ENCODE assay signal across 21 cellular contexts in the genomic region with DNA sequence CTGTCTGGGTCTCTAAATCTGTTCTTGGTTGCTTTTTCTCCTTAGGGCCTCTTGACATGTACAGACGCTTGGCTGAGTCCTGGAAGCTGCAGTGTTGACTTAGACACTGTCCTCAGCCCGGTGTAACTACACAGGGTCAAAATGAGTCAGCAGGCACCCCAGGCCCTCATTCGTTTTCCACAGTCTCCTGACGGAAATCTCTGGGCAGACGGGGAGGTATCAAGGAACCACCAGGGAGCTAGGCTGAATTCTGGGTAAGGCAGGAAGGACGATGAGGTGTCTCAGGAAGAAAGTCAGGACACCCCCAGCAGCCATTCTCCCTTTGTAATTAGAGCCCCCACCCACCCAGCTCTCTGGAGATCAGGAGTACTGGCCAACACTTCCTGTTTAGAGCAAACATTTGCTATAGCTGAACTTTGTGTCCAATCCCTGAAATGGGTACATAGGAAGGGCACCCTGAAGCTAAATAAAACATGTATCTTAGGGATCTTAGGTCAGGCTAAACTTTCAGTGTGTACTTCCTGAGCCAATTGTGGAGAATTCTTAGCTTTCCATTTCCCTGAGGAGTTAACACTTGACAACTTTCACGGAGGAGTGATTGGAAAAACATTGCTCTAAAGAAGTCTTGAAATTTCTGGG. TPM values are rescaled to one million over a fixed set of nuclear protein-coding genes. Genes with fewer than 3 reads are reported as not detected.
DNase-seq lines count a peak whose midpoint lies in the region; ATAC-seq and TF ChIP-seq lines count a peak whose summit lies in the region.
"Had no signal": no experiment of that assay in that cellular context is flagged by ENCODE, and none has a peak within 500 bp of the region (broad histone marks: within the 10 kb centered on the region; RNA-seq: fewer than 3 reads in every experiment).

No MANE protein-coding gene starts in this region.

- H3K36me3 ChIP-seq in liver (ENCODE audit: control insufficient read depth in 4 of 4, insufficient read depth in 3 of 4, low read depth in 1 of 4, low read length in 3 of 4), result no peaks in the 10 kb centered on the region
- H3K36me3 ChIP-seq in smooth muscle cell (ENCODE audit: low read depth), result no peaks in the 10 kb centered on the region
- H3K36me3 ChIP-seq: MG63 had no signal

- no peak overlapping the region for H3K4me2 ChIP-seq in smooth muscle cell

- 54 to 86% (median 67%) methylated on average over 7 of the region's 7 CpGs for WGBS in adipose tissue, 3 donors
- 77% methylated on average over 7 of the region's 7 CpGs for WGBS in liver
- WGBS in smooth muscle cell (ENCODE audit: low lambda C conversion rate), result 31% methylated on average over 7 of the region's 7 CpGs

- no peaks in the 10 kb centered on the region for H4K20me1 ChIP-seq in smooth muscle cell (ENCODE audit: low read depth)

- H3K4me1 ChIP-seq in liver (ENCODE audit: control insufficient read depth in 4 of 4, insufficient read depth in 4 of 4, low read length in 3 of 4) (peaks cover 2 to 11% (median 5%) of the 10 kb centered on the region in 4 donors), smooth muscle cell (ENCODE audit: low read depth) (peaks cover 12% of the 10 kb centered on the region)

- H3K36me3 Mint-ChIP-seq in activated CD4-positive, alpha-beta memory T cell treated with anti-CD3 and anti-CD28 coated beads, Interleukin-2, amount 10 ng/mL, durations not matched to agents 7 days and 5 days (ENCODE audit: low read depth), result no peaks in the 10 kb centered on the region
- H3K36me3 Mint-ChIP-seq: CD8-positive, alpha-beta T cell; natural killer cell had no signal

- H2AFZ ChIP-seq in smooth muscle cell (ENCODE audit: low read depth), result peak overlapping the region; percentile 59
- H2AFZ ChIP-seq: GM23248 had no signal

- H3K4me1 Mint-ChIP-seq in activated CD4-positive, alpha-beta memory T cell treated with anti-CD3 and anti-CD28 coated beads, Interleukin-2, amount 10 ng/mL, durations not matched to agents 7 days and 5 days, result peaks cover 33% of the 10 kb centered on the region

- peaks cover 13% of the 10 kb centered on the region for H3K27me3 Mint-ChIP-seq in activated CD4-positive, alpha-beta memory T cell treated with anti-CD3 and anti-CD28 coated beads, Interleukin-2, amount 10 ng/mL, durations not matched to agents 7 days and 5 days

- H3K27me3 ChIP-seq in liver (ENCODE audit: control insufficient read depth in 4 of 4, insufficient read depth in 4 of 4, low read length in 3 of 4), result no peaks in the 10 kb centered on the region
- no peaks in the 10 kb centered on the region for H3K27me3 ChIP-seq in smooth muscle cell (ENCODE audit: low read depth)
- H3K27me3 ChIP-seq: MG63 had no signal

- CTCF ChIA-PET in activated CD4-positive, alpha-beta memory T cell treated with anti-CD3 and anti-CD28 coated beads, Interleukin-2, amount 10 ng/mL, durations not matched to agents 7 days and 5 days (lab: Charles Lee), result no interaction called here

- no peak for DNase-seq in smooth muscle cell (lab: John Stamatoyannopoulos, UW; ENCODE audit: unreplicated experiment)
- DNase-seq in stimulated activated CD4-positive, alpha-beta T cell treated with anti-CD3 and anti-CD28 coated beads, Interleukin-2, amount 100 ng/mL, for 48 hours, result no peak
- no peak for DNase-seq in activated CD4-positive, alpha-beta memory T cell treated with anti-CD3 and anti-CD28 coated beads, Interleukin-2, amount 10 ng/mL, durations not matched to agents 7 days and 5 days
- DNase-seq: activated CD4-positive, alpha-beta T cell treated with anti-CD3 and anti-CD28 coated beads, Interleukin-2, amount 10 ng/mL, durations not matched to agents 24 days and 14 days; activated naive CD4-positive, alpha-beta T cell treated with Interleukin-2 at 50 U/mL for 16 hours; CD8-positive, alpha-beta T cell; DND-41; glutamatergic neuron; GM23248; IMR-90; mesendoderm; MG63; natural killer cell; NCI-H1694; NCI-H345; stimulated activated naive CD8-positive, alpha-beta T cell treated with anti-CD3 and anti-CD28 coated beads, Interleukin-15, Interleukin-2, amounts not matched to agents 100 U/mL and 50 U/mL, for 24 hours had no signal

- no peaks in the 10 kb centered on the region for H3K79me2 ChIP-seq in smooth muscle cell (ENCODE audit: low read depth)

- no peak overlapping the region for H3K9ac ChIP-seq in liver (ENCODE audit: low read depth in 1 of 2, low read length in 2 of 2)
- no peak overlapping the region for H3K9ac ChIP-seq in smooth muscle cell (ENCODE audit: low read depth)
- H3K9ac ChIP-seq: GM23248 had no signal

- peak; percentile 45 for ATAC-seq in esophagus mucosa
- no peak for ATAC-seq in GM21381 (IDR thresholded peaks at IDR 0.05; ENCODE audit: unreplicated experiment)
- ATAC-seq in HG02884 (IDR thresholded peaks at IDR 0.05; ENCODE audit: unreplicated experiment), result no peak
- ATAC-seq: CD8-positive, alpha-beta T cell; natural killer cell; stimulated activated naive CD8-positive, alpha-beta T cell treated with anti-CD3 and anti-CD28 coated beads, Interleukin-15, Interleukin-2, amounts not matched to agents 100 U/mL and 50 U/mL, for 24 hours had no signal

- peak in 1 of 2 donors; percentile 5 for TF ChIP-seq RAD21 in liver (IDR thresholded peaks at IDR 0.05)

- H3K27ac ChIP-seq in adipose tissue (ENCODE audit: low read depth, low read length) (peak overlapping the region; percentile 21), liver (ENCODE audit: low read depth in 1 of 2, low read length in 2 of 2) (peak overlapping the region; percentile 25 to 43), smooth muscle cell (ENCODE audit: low read depth) (no peak overlapping the region)
- H3K27ac ChIP-seq: GM23248 had no signal

- no peak overlapping the region for H3K4me3 ChIP-seq in liver (ENCODE audit: low read depth in 1 of 3, low read length in 3 of 3)
- H3K4me3 ChIP-seq in smooth muscle cell, result no peak overlapping the region
- H3K4me3 ChIP-seq: GM23248, MG63 had no signal

- no peaks in the 10 kb centered on the region for H3K9me3 ChIP-seq in liver (ENCODE audit: control insufficient read depth in 4 of 4, low read length in 3 of 4)
- no peaks in the 10 kb centered on the region for H3K9me3 ChIP-seq in smooth muscle cell (replicated peaks; ENCODE audit: low read depth)
- H3K9me3 ChIP-seq: MG63 had no signal

- no peaks in the 10 kb centered on the region for H3K9me3 Mint-ChIP-seq in activated CD4-positive, alpha-beta memory T cell treated with anti-CD3 and anti-CD28 coated beads, Interleukin-2, amount 10 ng/mL, durations not matched to agents 7 days and 5 days
- H3K9me3 Mint-ChIP-seq: activated CD4-positive, alpha-beta T cell treated with anti-CD3 and anti-CD28 coated beads, Interleukin-2, amount 10 ng/mL, durations not matched to agents 24 days and 14 days; CD8-positive, alpha-beta T cell; natural killer cell had no signal

- peaks cover 9% of the 10 kb centered on the region for H3F3A ChIP-seq in smooth muscle cell (ENCODE audit: low read depth)

- H3K4me3 Mint-ChIP-seq in activated CD4-positive, alpha-beta memory T cell treated with anti-CD3 and anti-CD28 coated beads, Interleukin-2, amount 10 ng/mL, durations not matched to agents 7 days and 5 days, result no peak overlapping the region
- H3K4me3 Mint-ChIP-seq: activated CD4-positive, alpha-beta T cell treated with anti-CD3 and anti-CD28 coated beads, Interleukin-2, amount 10 ng/mL, durations not matched to agents 24 days and 14 days; CD8-positive, alpha-beta T cell; natural killer cell had no signal

- no peak overlapping the region for H3K27ac Mint-ChIP-seq in activated CD4-positive, alpha-beta memory T cell treated with anti-CD3 and anti-CD28 coated beads, Interleukin-2, amount 10 ng/mL, durations not matched to agents 7 days and 5 days
- H3K27ac Mint-ChIP-seq: activated CD4-positive, alpha-beta T cell treated with anti-CD3 and anti-CD28 coated beads, Interleukin-2, amount 10 ng/mL, durations not matched to agents 24 days and 14 days; CD8-positive, alpha-beta T cell; natural killer cell had no signal

- TF ChIP-seq CTCF in liver (IDR thresholded peaks at IDR 0.05; ENCODE audit: low read depth, low read length, missing input control) (no peak), smooth muscle cell (IDR thresholded peaks at IDR 0.05; ENCODE audit: borderline replicate concordance, insufficient read depth, poor library complexity, severe bottlenecking) (no peak)

- POLR2A ChIA-PET in activated CD4-positive, alpha-beta memory T cell treated with anti-CD3 and anti-CD28 coated beads, Interleukin-2, amount 10 ng/mL, durations not matched to agents 7 days and 5 days (lab: Charles Lee), result no interaction called here

TF ChIP-seq in liver, 16 proteins besides CTCF, POLR2A, EP300 and RAD21 (continues in another document):
- TF ChIP-seq YY1 (IDR thresholded peaks at IDR 0.05), result no peak
- no peak for TF ChIP-seq NR2F2 (IDR thresholded peaks at IDR 0.05)
- TF ChIP-seq, protein P1, sequence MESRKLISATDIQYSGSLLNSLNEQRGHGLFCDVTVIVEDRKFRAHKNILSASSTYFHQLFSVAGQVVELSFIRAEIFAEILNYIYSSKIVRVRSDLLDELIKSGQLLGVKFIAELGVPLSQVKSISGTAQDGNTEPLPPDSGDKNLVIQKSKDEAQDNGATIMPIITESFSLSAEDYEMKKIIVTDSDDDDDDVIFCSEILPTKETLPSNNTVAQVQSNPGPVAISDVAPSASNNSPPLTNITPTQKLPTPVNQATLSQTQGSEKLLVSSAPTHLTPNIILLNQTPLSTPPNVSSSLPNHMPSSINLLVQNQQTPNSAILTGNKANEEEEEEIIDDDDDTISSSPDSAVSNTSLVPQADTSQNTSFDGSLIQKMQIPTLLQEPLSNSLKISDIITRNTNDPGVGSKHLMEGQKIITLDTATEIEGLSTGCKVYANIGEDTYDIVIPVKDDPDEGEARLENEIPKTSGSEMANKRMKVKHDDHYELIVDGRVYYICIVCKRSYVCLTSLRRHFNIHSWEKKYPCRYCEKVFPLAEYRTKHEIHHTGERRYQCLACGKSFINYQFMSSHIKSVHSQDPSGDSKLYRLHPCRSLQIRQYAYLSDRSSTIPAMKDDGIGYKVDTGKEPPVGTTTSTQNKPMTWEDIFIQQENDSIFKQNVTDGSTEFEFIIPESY (IDR thresholded peaks at IDR 0.05), result no peak
- TF ChIP-seq HNF4G (IDR thresholded peaks at IDR 0.05), result no peak
- no peak for TF ChIP-seq SP1 (IDR thresholded peaks at IDR 0.05)
- no peak for TF ChIP-seq EGR1 (IDR thresholded peaks at IDR 0.05; ENCODE audit: low read depth in 2 of 2)
- no peak for TF ChIP-seq GABPA (IDR thresholded peaks at IDR 0.05 in 1 of 2, conservative IDR thresholded peaks at IDR 0.05 in 1 of 2)

RNA-seq across cellular contexts. Expression of a gene that starts 23.9 kb away (rescaled TPM):
- polyA plus RNA-seq in adipose tissue (100 to 1,000 TPM in 2 of 3 donors, 10 to 100 TPM in 1; 48.1 to 314 (median 202) TPM), liver (10 to 100 TPM; 26.2 to 70.7 TPM), smooth muscle cell (31.7 and 61.5 TPM in 2 replicates)
- total RNA-seq in esophagus mucosa (89.5 TPM), liver (100 to 1,000 TPM in 1 of 2 donors, 10 to 100 TPM in 1; 51.5 to 193 TPM), smooth muscle cell (57.5 and 91.6 TPM in 2 replicates)
- 10 to 100 TPM; 76.3 to 79.0 TPM for total RNA-seq in activated CD4-positive, alpha-beta memory T cell treated with anti-CD3 and anti-CD28 coated beads, Interleukin-2, amount 10 ng/mL, durations not matched to agents 7 days and 5 days
